18 cellular contexts compared by ENCODE assay signal in genomic region chr12:89775336-89776005, GRCh38.
DNase-seq lines count a peak whose midpoint lies in the region; ATAC-seq lines count a peak whose summit lies in the region.
"Had no signal": no experiment of that assay in that cellular context is flagged by ENCODE, and none has a peak within 500 bp of the region (broad histone marks: within the 10 kb centered on the region; RNA-seq: fewer than 3 reads in every experiment).

No MANE protein-coding gene starts in this region.

- peak; percentile 43 for ATAC-seq in left colon
- ATAC-seq in activated T-cell treated with anti-CD3 and anti-CD28 coated beads, Interleukin-2, amount 50 U/mL, for 72 hours (replicated peaks in 1 of 2): no peak
- ATAC-seq in T-cell (replicated peaks in 1 of 4): no peak
- ATAC-seq: naive thymus-derived CD4-positive, alpha-beta T cell; psoas muscle had no signal

- H3K4me3 ChIP-seq in SK-N-MC: 0 out of 2 replicates have a peak overlapping the region, but pooled peaks have one; percentile 15
- H3K4me3 ChIP-seq: cardiac muscle cell, psoas muscle, thoracic aorta had no signal

- H3K9me3 Mint-ChIP-seq in activated T-cell treated with anti-CD3 and anti-CD28 coated beads, Interleukin-2, amount 50 U/mL, for 72 hours: peaks cover 2 to 5% of the 10 kb centered on the region in 2 donors
- H3K9me3 Mint-ChIP-seq in T-cell: no peaks in the 10 kb centered on the region
- peaks cover 3% of the 10 kb centered on the region for H3K9me3 Mint-ChIP-seq in T-helper 2 cell treated with Interferon-gamma antibody and Interleukin-4, amounts not matched to agents 5 μg/mL and 100 μg/mL, for 36 hours

- no peak overlapping the region for H3K4me3 Mint-ChIP-seq in activated T-cell treated with anti-CD3 and anti-CD28 coated beads, Interleukin-2, amount 50 U/mL, for 72 hours
- H3K4me3 Mint-ChIP-seq in T-cell: no peak overlapping the region
- no peak overlapping the region for H3K4me3 Mint-ChIP-seq in T-helper 2 cell treated with Interferon-gamma antibody and Interleukin-4, amounts not matched to agents 5 μg/mL and 100 μg/mL, for 36 hours
- H3K4me3 Mint-ChIP-seq: activated naive CD8-positive, alpha-beta T cell treated with anti-CD3 and anti-CD28 coated beads, Interleukin-2, amount 10 ng/mL, durations not matched to agents 7 days and 5 days; naive thymus-derived CD4-positive, alpha-beta T cell had no signal

- peaks cover 7% of the 10 kb centered on the region for H3K4me1 Mint-ChIP-seq in activated T-cell treated with anti-CD3 and anti-CD28 coated beads, Interleukin-2, amount 50 U/mL, for 72 hours (ENCODE audit: low read depth)
- H3K4me1 Mint-ChIP-seq in T-cell: peaks cover 1 to 12% (median 1%) of the 10 kb centered on the region in 3 donors
- no peaks in the 10 kb centered on the region for H3K4me1 Mint-ChIP-seq in T-helper 2 cell treated with Interferon-gamma antibody and Interleukin-4, amounts not matched to agents 5 μg/mL and 100 μg/mL, for 36 hours (ENCODE audit: low read depth)

- no peaks in the 10 kb centered on the region for H3K36me3 ChIP-seq in SK-N-MC (ENCODE audit: insufficient read depth, low read length)
- H3K36me3 ChIP-seq: cardiac muscle cell, thoracic aorta had no signal

- DNase-seq in ACHN: peak; percentile 80
- peak; percentile 63 for DNase-seq in HCEC 1CT
- no peak for DNase-seq in SK-N-MC (ENCODE audit: low read depth, low spot score)
- DNase-seq in left colon: no peak
- no peak for DNase-seq in activated T-cell treated with anti-CD3 and anti-CD28 coated beads, Interleukin-2, amount 50 U/mL, for 72 hours
- DNase-seq in activated T-cell treated with anti-CD3 and anti-CD28 coated beads for 4 hours: no peak
- DNase-seq in T-cell: no peak
- DNase-seq in T-helper 2 cell treated with Interferon-gamma antibody and Interleukin-4, amounts not matched to agents 5 μg/mL and 100 μg/mL, for 36 hours (ENCODE audit: low spot score): no peak
- DNase-seq: activated CD4-positive, alpha-beta T cell treated with anti-CD3 and anti-CD28 coated beads for 4 hours; activated naive CD8-positive, alpha-beta T cell treated with anti-CD3 and anti-CD28 coated beads, Interleukin-2, amount 10 ng/mL, durations not matched to agents 7 days and 5 days; activated T-cell treated with anti-CD3 and anti-CD28 coated beads, Interleukin-2, amount 50 U/mL, for 1 hour; head of caudate nucleus; naive thymus-derived CD4-positive, alpha-beta T cell; psoas muscle; SHP77 treated with DMSO at 0.1 percent for 48 hours; stimulated activated CD4-positive, alpha-beta T cell treated with anti-CD3 and anti-CD28 coated beads, Interleukin-2, amount 100 ng/mL, for 24 hours had no signal

- no peaks in the 10 kb centered on the region for H3K9me3 ChIP-seq in SK-N-MC (ENCODE audit: low read depth, low read length)
- H3K9me3 ChIP-seq: psoas muscle, thoracic aorta had no signal

- intact Hi-C loops in left colon (cut with DNase I, micrococcal nuclease): no loop called here

- CTCF ChIA-PET in T-cell (lab: Charles Lee): interaction anchor here in 1 of 2 donors (0.6 kb wide), 1 partner anchor 429 kb away, joined by 3 read pairs; no protein-coding TSS in a partner anchor

- H3K27me3 Mint-ChIP-seq in activated T-cell treated with anti-CD3 and anti-CD28 coated beads, Interleukin-2, amount 50 U/mL, for 72 hours (ENCODE audit: low read depth): no peaks in the 10 kb centered on the region
- no peaks in the 10 kb centered on the region for H3K27me3 Mint-ChIP-seq in T-cell
- H3K27me3 Mint-ChIP-seq in T-helper 2 cell treated with Interferon-gamma antibody and Interleukin-4, amounts not matched to agents 5 μg/mL and 100 μg/mL, for 36 hours (ENCODE audit: low read depth): peaks cover 4% of the 10 kb centered on the region
- H3K27me3 Mint-ChIP-seq: naive thymus-derived CD4-positive, alpha-beta T cell had no signal

- H3K27ac Mint-ChIP-seq in activated T-cell treated with anti-CD3 and anti-CD28 coated beads, Interleukin-2, amount 50 U/mL, for 72 hours: no peak overlapping the region
- no peak overlapping the region for H3K27ac Mint-ChIP-seq in T-cell
- no peak overlapping the region for H3K27ac Mint-ChIP-seq in T-helper 2 cell treated with Interferon-gamma antibody and Interleukin-4, amounts not matched to agents 5 μg/mL and 100 μg/mL, for 36 hours
- H3K27ac Mint-ChIP-seq: activated naive CD8-positive, alpha-beta T cell treated with anti-CD3 and anti-CD28 coated beads, Interleukin-2, amount 10 ng/mL, durations not matched to agents 7 days and 5 days; naive thymus-derived CD4-positive, alpha-beta T cell had no signal

- H3K9ac ChIP-seq in SK-N-MC (ENCODE audit: insufficient read length): no peak overlapping the region

- no peaks in the 10 kb centered on the region for H3K36me3 Mint-ChIP-seq in activated T-cell treated with anti-CD3 and anti-CD28 coated beads, Interleukin-2, amount 50 U/mL, for 72 hours (ENCODE audit: insufficient read depth in 2 of 2)
- H3K36me3 Mint-ChIP-seq in T-cell: no peaks in the 10 kb centered on the region
- H3K36me3 Mint-ChIP-seq in T-helper 2 cell treated with Interferon-gamma antibody and Interleukin-4, amounts not matched to agents 5 μg/mL and 100 μg/mL, for 36 hours (ENCODE audit: low read depth): no peaks in the 10 kb centered on the region
- H3K36me3 Mint-ChIP-seq: activated naive CD8-positive, alpha-beta T cell treated with anti-CD3 and anti-CD28 coated beads, Interleukin-2, amount 10 ng/mL, durations not matched to agents 7 days and 5 days had no signal

- H3K27ac ChIP-seq in SK-N-MC: no peak overlapping the region
- H3K27ac ChIP-seq: cardiac muscle cell, psoas muscle, thoracic aorta had no signal

- in situ Hi-C loops in ACHN (cut with HindIII; ENCODE audit: low pct_ligation_motif_present, low pct_unique_long_range_greater_than_20kb, low sequenced_read_pairs): no loop called here

- POLR2A ChIA-PET in T-cell (lab: Charles Lee): interaction anchor here (0.5 to 0.7 kb wide), 4 partner anchors 23 to 170 kb away, joined by 3 to 6 read pairs (median 3); no protein-coding TSS in a partner anchor

Comparison
In these comparisons a context has a peak if more than half of its experiments do, and no peak if none do; other contexts are left out.
1. DNase-seq: peak in ACHN (single experiment) and HCEC 1CT (single experiment); none in SK-N-MC (single experiment), left colon (0 of 2), activated T-cell treated with anti-CD3 and anti-CD28 coated beads, Interleukin-2, amount 50 U/mL, for 72 hours (0 of 2), activated T-cell treated with anti-CD3 and anti-CD28 coated beads for 4 hours (single experiment), T-cell (0 of 34) and T-helper 2 cell treated with Interferon-gamma antibody and Interleukin-4, amounts not matched to agents 5 μg/mL and 100 μg/mL, for 36 hours (single experiment).